8 cellular contexts compared by ENCODE assay signal in the genomic region with DNA sequence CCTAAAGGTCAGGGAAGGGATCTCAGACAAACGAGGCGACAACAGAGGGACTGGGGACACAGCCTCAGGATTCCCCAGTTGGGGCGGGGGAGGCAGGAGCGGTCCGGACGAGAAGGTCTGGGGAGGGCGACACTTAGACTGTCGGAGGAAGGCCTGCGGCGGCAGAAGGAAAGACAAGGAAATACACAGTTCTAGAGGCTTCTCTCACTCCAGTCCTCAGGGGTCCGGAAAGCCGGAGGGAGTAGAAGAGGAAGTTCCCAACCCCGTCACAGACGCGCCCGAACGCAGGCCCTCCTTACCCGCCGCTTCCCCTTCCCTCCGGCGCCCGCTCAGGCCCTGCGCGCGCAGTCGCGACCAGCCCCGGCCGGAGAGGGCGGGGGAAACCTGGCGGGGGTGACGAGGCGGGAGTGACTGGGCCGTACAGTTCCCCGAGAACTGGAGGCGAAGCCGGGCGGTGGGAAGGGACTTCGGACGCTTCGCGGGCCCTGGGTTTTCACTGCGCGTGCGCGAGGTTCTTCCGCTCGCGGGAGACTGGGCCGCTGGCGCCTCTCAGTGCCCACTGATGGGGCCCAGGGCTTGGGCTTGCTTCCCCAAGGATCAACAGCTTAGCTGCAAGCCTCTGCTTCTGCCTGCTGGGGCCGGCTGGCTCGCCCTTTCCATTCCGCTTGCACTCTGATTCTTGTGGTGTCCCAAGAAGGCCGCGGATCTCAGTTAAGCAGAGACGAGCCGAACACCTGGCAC. TPM values are rescaled to one million over a fixed set of nuclear protein-coding genes. Genes with fewer than 3 reads are reported as not detected.
A peak's percentile ranks its signal among the peaks of the same experiment; 100 is the strongest.
DNase-seq lines count a peak whose midpoint lies in the region; ATAC-seq, FAIRE-seq and TF ChIP-seq lines count a peak whose summit lies in the region.

IPP (minus strand) TSS at position 356 of the 741 bp plus-strand sequence. CDS start 4,242 bp downstream, outside the sequence.

- H3K27me3 ChIP-seq in bronchial epithelial cell (ENCODE audit: control insufficient read depth, insufficient read depth, low read length), result no peaks in the 10 kb centered on the region

- no peaks in the 10 kb centered on the region for H3K36me3 ChIP-seq in bronchial epithelial cell (ENCODE audit: control insufficient read depth, insufficient read depth, low read length)

- peak; percentile 90 for ATAC-seq in GM18907 (IDR thresholded peaks at IDR 0.05; ENCODE audit: unreplicated experiment)
- peak; percentile 89 for ATAC-seq in HG03159 (IDR thresholded peaks at IDR 0.05; ENCODE audit: unreplicated experiment)

- peak; percentile 100 for DNase-seq in AG08396 (ENCODE audit: low spot score)
- DNase-seq in NCI-H2227 treated with DMSO at 0.1 percent for 48 hours (lab: John Stamatoyannopoulos, UW), result peak; percentile 94
- DNase-seq in bronchial epithelial cell (ENCODE audit: low read depth), result peak; percentile 93
- peak; percentile 100 for DNase-seq in iPS-NIHi7 (ENCODE audit: extremely low spot score)
- DNase-seq in smooth muscle cell of the brain vasculature (ENCODE audit: low read depth, low spot score), result peak; percentile 95

- TF ChIP-seq CTCF in WI38 (IDR thresholded peaks at IDR 0.05; ENCODE audit: low read depth, low read length), result no peak
- peak; percentile 56 for TF ChIP-seq CTCF in bronchial epithelial cell (IDR thresholded peaks at IDR 0.05; ENCODE audit: insufficient read depth, low read length, severe bottlenecking)

- no peak for FAIRE-seq in bronchial epithelial cell (lab: Jason Lieb, UNC)

- peak within 1 kb of the TSS; percentile 85 for H3K4me3 ChIP-seq in WI38 (ENCODE audit: low read depth, low read length)
- H3K4me3 ChIP-seq in bronchial epithelial cell (ENCODE audit: low read depth, low read length), result peak within 1 kb of the TSS; percentile 64

RNA-seq across cellular contexts. Expression of gene IPP, which starts in this region (rescaled TPM):
- total RNA-seq in bronchial epithelial cell, result 9.7 and 13.7 TPM in 2 replicates

Comparison
In these comparisons a context has a peak if more than half of its experiments do, and no peak if none do; other contexts are left out.
1. Peak in every context shown above with its lines: DNase-seq, ATAC-seq and H3K4me3 ChIP-seq.